15 cellular contexts compared by ENCODE assay signal in the genomic region with DNA sequence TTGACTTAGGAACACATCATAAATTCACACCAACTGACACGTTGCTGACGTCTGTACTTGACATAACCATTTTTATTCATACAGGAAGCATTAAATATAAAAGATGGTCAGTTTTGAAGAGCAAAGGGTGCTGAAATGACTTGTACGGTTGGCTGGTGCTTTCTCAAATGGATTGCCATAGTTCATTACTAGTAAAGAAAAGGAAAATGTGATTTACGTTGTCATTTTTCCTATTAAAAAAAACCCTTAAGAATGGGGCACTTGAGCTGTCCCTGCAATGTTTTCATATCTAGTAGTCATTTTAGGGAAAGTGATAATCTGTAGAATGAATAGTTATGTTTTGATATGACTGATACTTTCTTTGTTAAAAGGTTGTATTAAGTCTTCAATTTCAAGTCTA. TPM values are rescaled to one million over a fixed set of nuclear protein-coding genes. Genes with fewer than 3 reads are reported as not detected.
A peak's percentile ranks its signal among the peaks of the same experiment; 100 is the strongest.
DNase-seq lines count a peak whose midpoint lies in the region; ATAC-seq and TF ChIP-seq lines count a peak whose summit lies in the region.
"Had no signal": no experiment of that assay in that cellular context is flagged by ENCODE, and none has a peak within 500 bp of the region (broad histone marks: within the 10 kb centered on the region; RNA-seq: fewer than 3 reads in every experiment).

No MANE protein-coding gene starts in this region.

- H3K9me3 ChIP-seq in CD8-positive, alpha-beta T cell (ENCODE audit: low read length) = no peaks in the 10 kb centered on the region

- H3K27ac Mint-ChIP-seq in activated CD8-positive, alpha-beta T cell treated with anti-CD3 and anti-CD28 coated beads for 36 hours = peak overlapping the region; percentile 89
- H3K27ac Mint-ChIP-seq in activated CD8-positive, alpha-beta T cell treated with anti-CD3 and anti-CD28 coated beads, Interleukin-2, amount 10 ng/mL, durations not matched to agents 7 days and 5 days = no peak overlapping the region
- H3K27ac Mint-ChIP-seq in CD8-positive, alpha-beta T cell = peak overlapping the region; percentile 80
- H3K27ac Mint-ChIP-seq in activated T-helper 1 cell treated with anti-CD3 and anti-CD28 coated beads, Interleukin-12 subunit alpha, Interleukin-12 subunit beta, Interleukin-2, Interleukin-4 antibody, amounts not matched to agents 30 ng/mL and 10 ng/mL and 1 ng/mL, durations not matched to agents 14 hours and 24 hours and 36 hours = peak overlapping the region; percentile 79
- H3K27ac Mint-ChIP-seq in stimulated activated effector memory CD8-positive, alpha-beta T cell treated with anti-CD3 and anti-CD28 coated beads, Interleukin-12 subunit alpha, Interleukin-12 subunit beta, amount 100 ng/mL, for 72 hours = no peak overlapping the region
- H3K27ac Mint-ChIP-seq: GM23338 had no signal

- no peaks in the 10 kb centered on the region for H3K27me3 ChIP-seq in CD8-positive, alpha-beta T cell (ENCODE audit: insufficient read depth, low read length)

- peak; percentile 54 for ATAC-seq in activated CD8-positive, alpha-beta T cell treated with anti-CD3 and anti-CD28 coated beads for 36 hours
- no peak for ATAC-seq in activated CD8-positive, alpha-beta T cell treated with anti-CD3 and anti-CD28 coated beads, Interleukin-2, amount 10 ng/mL, durations not matched to agents 7 days and 5 days
- ATAC-seq in CD8-positive, alpha-beta T cell = peak; percentile 18
- ATAC-seq in stimulated activated effector memory CD8-positive, alpha-beta T cell treated with anti-CD3 and anti-CD28 coated beads, Interleukin-12 subunit alpha, Interleukin-12 subunit beta, amount 100 ng/mL, for 72 hours = peak; percentile 77
- ATAC-seq: GM23338, Panc1 had no signal

- no peak overlapping the region for H3K4me3 ChIP-seq in CD8-positive, alpha-beta T cell (ENCODE audit: low read depth, low read length)
- H3K4me3 ChIP-seq: GM23338 had no signal

- H3K4me3 Mint-ChIP-seq in activated CD8-positive, alpha-beta T cell treated with anti-CD3 and anti-CD28 coated beads for 36 hours = no peak overlapping the region
- no peak overlapping the region for H3K4me3 Mint-ChIP-seq in activated CD8-positive, alpha-beta T cell treated with anti-CD3 and anti-CD28 coated beads, Interleukin-2, amount 10 ng/mL, durations not matched to agents 7 days and 5 days
- H3K4me3 Mint-ChIP-seq in CD8-positive, alpha-beta T cell = no peak overlapping the region
- no peak overlapping the region for H3K4me3 Mint-ChIP-seq in activated T-helper 1 cell treated with anti-CD3 and anti-CD28 coated beads, Interleukin-12 subunit alpha, Interleukin-12 subunit beta, Interleukin-2, Interleukin-4 antibody, amounts not matched to agents 30 ng/mL and 10 ng/mL and 1 ng/mL, durations not matched to agents 14 hours and 24 hours and 36 hours
- H3K4me3 Mint-ChIP-seq in stimulated activated effector memory CD8-positive, alpha-beta T cell treated with anti-CD3 and anti-CD28 coated beads, Interleukin-12 subunit alpha, Interleukin-12 subunit beta, amount 100 ng/mL, for 72 hours = no peak overlapping the region
- H3K4me3 Mint-ChIP-seq: GM23338 had no signal

- TF ChIP-seq CTCF in activated CD8-positive, alpha-beta T cell treated with anti-CD3 and anti-CD28 coated beads for 36 hours (IDR thresholded peaks at IDR 0.05) = no peak
- TF ChIP-seq CTCF in CD8-positive, alpha-beta T cell (IDR thresholded peaks at IDR 0.05) = no peak

- H3K36me3 Mint-ChIP-seq in activated CD8-positive, alpha-beta T cell treated with anti-CD3 and anti-CD28 coated beads for 36 hours (ENCODE audit: low read depth) = peaks cover 15% of the 10 kb centered on the region
- peaks cover 25% of the 10 kb centered on the region for H3K36me3 Mint-ChIP-seq in activated CD8-positive, alpha-beta T cell treated with anti-CD3 and anti-CD28 coated beads, Interleukin-2, amount 10 ng/mL, durations not matched to agents 7 days and 5 days (ENCODE audit: low read depth)
- H3K36me3 Mint-ChIP-seq in CD8-positive, alpha-beta T cell = peaks cover 14% of the 10 kb centered on the region
- peaks cover 18% of the 10 kb centered on the region for H3K36me3 Mint-ChIP-seq in activated T-helper 1 cell treated with anti-CD3 and anti-CD28 coated beads, Interleukin-12 subunit alpha, Interleukin-12 subunit beta, Interleukin-2, Interleukin-4 antibody, amounts not matched to agents 30 ng/mL and 10 ng/mL and 1 ng/mL, durations not matched to agents 14 hours and 24 hours and 36 hours (ENCODE audit: low read depth)
- peaks cover 25% of the 10 kb centered on the region for H3K36me3 Mint-ChIP-seq in stimulated activated effector memory CD8-positive, alpha-beta T cell treated with anti-CD3 and anti-CD28 coated beads, Interleukin-12 subunit alpha, Interleukin-12 subunit beta, amount 100 ng/mL, for 72 hours

- H3K4me1 Mint-ChIP-seq in activated CD8-positive, alpha-beta T cell treated with anti-CD3 and anti-CD28 coated beads for 36 hours (ENCODE audit: low read depth) = peaks cover 59% of the 10 kb centered on the region
- peaks cover 53% of the 10 kb centered on the region for H3K4me1 Mint-ChIP-seq in activated CD8-positive, alpha-beta T cell treated with anti-CD3 and anti-CD28 coated beads, Interleukin-2, amount 10 ng/mL, durations not matched to agents 7 days and 5 days (ENCODE audit: low read depth)
- peaks cover 56% of the 10 kb centered on the region for H3K4me1 Mint-ChIP-seq in CD8-positive, alpha-beta T cell (ENCODE audit: low read depth)
- H3K4me1 Mint-ChIP-seq in activated T-helper 1 cell treated with anti-CD3 and anti-CD28 coated beads, Interleukin-12 subunit alpha, Interleukin-12 subunit beta, Interleukin-2, Interleukin-4 antibody, amounts not matched to agents 30 ng/mL and 10 ng/mL and 1 ng/mL, durations not matched to agents 14 hours and 24 hours and 36 hours (ENCODE audit: low read depth) = peaks cover 52% of the 10 kb centered on the region
- H3K4me1 Mint-ChIP-seq in stimulated activated effector memory CD8-positive, alpha-beta T cell treated with anti-CD3 and anti-CD28 coated beads, Interleukin-12 subunit alpha, Interleukin-12 subunit beta, amount 100 ng/mL, for 72 hours = peaks cover 46% of the 10 kb centered on the region

- peak; percentile 45 for DNase-seq in activated CD8-positive, alpha-beta T cell treated with anti-CD3 and anti-CD28 coated beads for 36 hours
- no peak for DNase-seq in activated CD8-positive, alpha-beta T cell treated with anti-CD3 and anti-CD28 coated beads, Interleukin-2, amount 10 ng/mL, durations not matched to agents 7 days and 5 days
- no peak for DNase-seq in CD8-positive, alpha-beta T cell
- no peak for DNase-seq in activated T-helper 1 cell treated with anti-CD3 and anti-CD28 coated beads, Interleukin-12 subunit alpha, Interleukin-12 subunit beta, Interleukin-2, Interleukin-4 antibody, amounts not matched to agents 30 ng/mL and 10 ng/mL and 1 ng/mL, durations not matched to agents 14 hours and 24 hours and 36 hours (ENCODE audit: low spot score)
- DNase-seq in stimulated activated effector memory CD8-positive, alpha-beta T cell treated with anti-CD3 and anti-CD28 coated beads, Interleukin-12 subunit alpha, Interleukin-12 subunit beta, amount 100 ng/mL, for 72 hours (ENCODE audit: low spot score in 2 of 2) = no peak
- DNase-seq in AG08396 (ENCODE audit: low spot score) (no peak), NCI-H2227 treated with DMSO at 0.1 percent for 48 hours (lab: John Stamatoyannopoulos, UW) (no peak)
- DNase-seq: CD4-positive, alpha-beta memory T cell; DND-41; GDM1; NCI-H1436; NCI-H2029 treated with DMSO at 0.1 percent for 48 hours; NCI-H510A treated with DMSO at 0.1 percent for 48 hours had no signal

- H3K27ac ChIP-seq in CD8-positive, alpha-beta T cell (ENCODE audit: low read depth, low read length) = no peak overlapping the region

- intact Hi-C loops in activated CD8-positive, alpha-beta T cell treated with anti-CD3 and anti-CD28 coated beads for 36 hours (cut with micrococcal nuclease) = no loop called here
- intact Hi-C loops in CD8-positive, alpha-beta T cell (cut with DNase I, micrococcal nuclease) = loop anchor here in 1 of 2 experiments (10.0 kb wide), 1 partner anchor 278 kb away; a partner anchor contains a TSS
- intact Hi-C loops in activated T-helper 1 cell treated with anti-CD3 and anti-CD28 coated beads, Interleukin-12 subunit alpha, Interleukin-12 subunit beta, Interleukin-2, Interleukin-4 antibody, amounts not matched to agents 30 ng/mL and 10 ng/mL and 1 ng/mL, durations not matched to agents 14 hours and 24 hours and 36 hours (cut with micrococcal nuclease) = loop anchor here (1.0 to 2.0 kb wide), 3 partner anchors 16 to 451 kb away; no protein-coding TSS in a partner anchor

- H3K4me1 ChIP-seq in CD8-positive, alpha-beta T cell (ENCODE audit: insufficient read depth, low read length) = peaks cover 19% of the 10 kb centered on the region

- no peaks in the 10 kb centered on the region for H3K36me3 ChIP-seq in CD8-positive, alpha-beta T cell (ENCODE audit: insufficient read depth, low read length)

- H3K9me3 Mint-ChIP-seq in activated CD8-positive, alpha-beta T cell treated with anti-CD3 and anti-CD28 coated beads for 36 hours = no peaks in the 10 kb centered on the region
- H3K9me3 Mint-ChIP-seq in activated CD8-positive, alpha-beta T cell treated with anti-CD3 and anti-CD28 coated beads, Interleukin-2, amount 10 ng/mL, durations not matched to agents 7 days and 5 days (ENCODE audit: insufficient read depth) = no peaks in the 10 kb centered on the region
- no peaks in the 10 kb centered on the region for H3K9me3 Mint-ChIP-seq in CD8-positive, alpha-beta T cell
- H3K9me3 Mint-ChIP-seq in activated T-helper 1 cell treated with anti-CD3 and anti-CD28 coated beads, Interleukin-12 subunit alpha, Interleukin-12 subunit beta, Interleukin-2, Interleukin-4 antibody, amounts not matched to agents 30 ng/mL and 10 ng/mL and 1 ng/mL, durations not matched to agents 14 hours and 24 hours and 36 hours = no peaks in the 10 kb centered on the region
- H3K9me3 Mint-ChIP-seq in stimulated activated effector memory CD8-positive, alpha-beta T cell treated with anti-CD3 and anti-CD28 coated beads, Interleukin-12 subunit alpha, Interleukin-12 subunit beta, amount 100 ng/mL, for 72 hours = no peaks in the 10 kb centered on the region
- H3K9me3 Mint-ChIP-seq: CD4-positive, alpha-beta memory T cell; GM23338 had no signal

- H3K27me3 Mint-ChIP-seq in activated CD8-positive, alpha-beta T cell treated with anti-CD3 and anti-CD28 coated beads for 36 hours = no peaks in the 10 kb centered on the region
- H3K27me3 Mint-ChIP-seq in activated CD8-positive, alpha-beta T cell treated with anti-CD3 and anti-CD28 coated beads, Interleukin-2, amount 10 ng/mL, durations not matched to agents 7 days and 5 days (ENCODE audit: low read depth) = peaks cover 5% of the 10 kb centered on the region
- H3K27me3 Mint-ChIP-seq in CD8-positive, alpha-beta T cell (ENCODE audit: low read depth) = no peaks in the 10 kb centered on the region
- H3K27me3 Mint-ChIP-seq in activated T-helper 1 cell treated with anti-CD3 and anti-CD28 coated beads, Interleukin-12 subunit alpha, Interleukin-12 subunit beta, Interleukin-2, Interleukin-4 antibody, amounts not matched to agents 30 ng/mL and 10 ng/mL and 1 ng/mL, durations not matched to agents 14 hours and 24 hours and 36 hours (ENCODE audit: insufficient read depth) = peaks cover 8% of the 10 kb centered on the region

- POLR2A ChIA-PET in activated CD8-positive, alpha-beta T cell treated with anti-CD3 and anti-CD28 coated beads for 36 hours (lab: Charles Lee) = interaction anchor here (1.3 to 1.9 kb wide), 2 partner anchors 19 to 22 kb away, joined by 3 to 9 read pairs; a partner anchor contains a TSS
- POLR2A ChIA-PET in activated CD8-positive, alpha-beta T cell treated with anti-CD3 and anti-CD28 coated beads, Interleukin-2, amount 10 ng/mL, durations not matched to agents 7 days and 5 days (lab: Charles Lee) = no interaction called here
- POLR2A ChIA-PET in CD8-positive, alpha-beta T cell (lab: Charles Lee) = no interaction called here

- CTCF ChIA-PET in activated CD8-positive, alpha-beta T cell treated with anti-CD3 and anti-CD28 coated beads for 36 hours (lab: Charles Lee) = interaction anchor here (1.1 to 5.8 kb wide), 2 partner anchors 19 to 70 kb away, joined by 3 to 44 read pairs; no protein-coding TSS in a partner anchor
- CTCF ChIA-PET in activated CD8-positive, alpha-beta T cell treated with anti-CD3 and anti-CD28 coated beads, Interleukin-2, amount 10 ng/mL, durations not matched to agents 7 days and 5 days (lab: Charles Lee) = interaction anchor here (0.9 kb wide), 1 partner anchor 23 kb away, joined by 3 read pairs; no protein-coding TSS in a partner anchor
- CTCF ChIA-PET in CD8-positive, alpha-beta T cell (lab: Charles Lee) = interaction anchor here (1.0 kb wide), 1 partner anchor 19 kb away, joined by 5 read pairs; no protein-coding TSS in a partner anchor

RNA-seq across cellular contexts. Expression of a gene that starts 22.5 kb away (rescaled TPM):
- not detected for total RNA-seq in activated CD8-positive, alpha-beta T cell treated with anti-CD3 and anti-CD28 coated beads for 36 hours
- not detected for total RNA-seq in activated CD8-positive, alpha-beta T cell treated with anti-CD3 and anti-CD28 coated beads, Interleukin-2, amount 10 ng/mL, durations not matched to agents 7 days and 5 days
- not detected for total RNA-seq in CD8-positive, alpha-beta T cell
- total RNA-seq in activated T-helper 1 cell treated with anti-CD3 and anti-CD28 coated beads, Interleukin-12 subunit alpha, Interleukin-12 subunit beta, Interleukin-2, Interleukin-4 antibody, amounts not matched to agents 30 ng/mL and 10 ng/mL and 1 ng/mL, durations not matched to agents 14 hours and 24 hours and 36 hours = not detected in 2 replicates
- total RNA-seq: CD4-positive, alpha-beta memory T cell; GM23338 had no signal

RNA-seq across cellular contexts. Expression of a gene that starts 22.5 kb away (rescaled TPM):
- 10 to 100 TPM; 10.2 to 11.3 TPM for total RNA-seq in activated CD8-positive, alpha-beta T cell treated with anti-CD3 and anti-CD28 coated beads for 36 hours
- 10 to 100 TPM; 15.9 to 16.9 TPM for total RNA-seq in activated CD8-positive, alpha-beta T cell treated with anti-CD3 and anti-CD28 coated beads, Interleukin-2, amount 10 ng/mL, durations not matched to agents 7 days and 5 days
- total RNA-seq in CD8-positive, alpha-beta T cell = 10 to 100 TPM; 11.0 to 11.1 TPM
- total RNA-seq in activated T-helper 1 cell treated with anti-CD3 and anti-CD28 coated beads, Interleukin-12 subunit alpha, Interleukin-12 subunit beta, Interleukin-2, Interleukin-4 antibody, amounts not matched to agents 30 ng/mL and 10 ng/mL and 1 ng/mL, durations not matched to agents 14 hours and 24 hours and 36 hours = 19.5 and 21.7 TPM in 2 replicates

Comparison
In these comparisons a context has a peak if more than half of its experiments do, and no peak if none do; other contexts are left out.
1. H3K27ac Mint-ChIP-seq: peak in activated CD8-positive, alpha-beta T cell treated with anti-CD3 and anti-CD28 coated beads for 36 hours (single experiment), CD8-positive, alpha-beta T cell (single experiment) and activated T-helper 1 cell treated with anti-CD3 and anti-CD28 coated beads, Interleukin-12 subunit alpha, Interleukin-12 subunit beta, Interleukin-2, Interleukin-4 antibody, amounts not matched to agents 30 ng/mL and 10 ng/mL and 1 ng/mL, durations not matched to agents 14 hours and 24 hours and 36 hours (single experiment); none in activated CD8-positive, alpha-beta T cell treated with anti-CD3 and anti-CD28 coated beads, Interleukin-2, amount 10 ng/mL, durations not matched to agents 7 days and 5 days (single experiment) and stimulated activated effector memory CD8-positive, alpha-beta T cell treated with anti-CD3 and anti-CD28 coated beads, Interleukin-12 subunit alpha, Interleukin-12 subunit beta, amount 100 ng/mL, for 72 hours (single experiment).